Comparison of ENCODE assay signal across 10 cellular contexts in genomic region chr11:44568358-44568705, GRCh38. TPM values are rescaled to one million over a fixed set of nuclear protein-coding genes. Genes with fewer than 3 reads are reported as not detected.
DNase-seq lines count a peak whose midpoint lies in the region; ATAC-seq and TF ChIP-seq lines count a peak whose summit lies in the region.
"Had no signal": no experiment of that assay in that cellular context is flagged by ENCODE, and none has a peak within 500 bp of the region (broad histone marks: within the 10 kb centered on the region; RNA-seq: fewer than 3 reads in every experiment).

No MANE protein-coding gene starts in this region.

- no peaks in the 10 kb centered on the region for H3K36me3 ChIP-seq in OCI-LY7 (ENCODE audit: insufficient read depth, low read length)

- H3K79me2 ChIP-seq in OCI-LY7 (ENCODE audit: insufficient read depth, low read depth, low read length): no peaks in the 10 kb centered on the region

- peak overlapping the region; percentile 51; the same call in 1 of the 2 replicates for H2AFZ ChIP-seq in OCI-LY7 (ENCODE audit: low read length)

- H4K20me1 ChIP-seq in OCI-LY7 (ENCODE audit: insufficient read depth, low read length): no peaks in the 10 kb centered on the region

- BruUV-seq in OCI-LY7 (replicated peaks; lab: Mats Ljungman, UMichigan): no TSS peak

- POLR2A ChIA-PET in OCI-LY7 (lab: Charles Lee): interaction anchor here (1.2 kb wide), 1 partner anchor 41 kb away, joined by 3 read pairs; no protein-coding TSS in a partner anchor

- no peak overlapping the region for H3K27ac ChIP-seq in OCI-LY7 (ENCODE audit: low read depth, low read length, poor library complexity, severe bottlenecking)

- ATAC-seq in effector memory CD8-positive, alpha-beta T cell (replicated peaks): no peak
- ATAC-seq in HG03095 (IDR thresholded peaks at IDR 0.05; ENCODE audit: unreplicated experiment) (no peak), HG03108 (IDR thresholded peaks at IDR 0.05; ENCODE audit: unreplicated experiment) (no peak)

- no peaks in the 10 kb centered on the region for H3K9me3 Mint-ChIP-seq in effector memory CD8-positive, alpha-beta T cell

- H3K36me3 Mint-ChIP-seq in effector memory CD8-positive, alpha-beta T cell (ENCODE audit: insufficient read depth): peaks cover 21% of the 10 kb centered on the region

- H3K27me3 Mint-ChIP-seq in effector memory CD8-positive, alpha-beta T cell: no peaks in the 10 kb centered on the region

- peaks cover 34% of the 10 kb centered on the region for H3K4me1 ChIP-seq in OCI-LY7 (ENCODE audit: insufficient read depth, low read length, poor library complexity, severe bottlenecking)

- CTCF ChIA-PET in OCI-LY7 (lab: Charles Lee; ENCODE audit: unreplicated experiment): no interaction called here

- peak overlapping the region; percentile 86 to 87 for H3K4me3 Mint-ChIP-seq in effector memory CD8-positive, alpha-beta T cell

- peak overlapping the region; percentile 95 to 97 for H3K27ac Mint-ChIP-seq in effector memory CD8-positive, alpha-beta T cell

- peak overlapping the region; percentile 94; the same call in 1 of the 2 replicates for H3K4me3 ChIP-seq in GM08714 (ENCODE audit: low read length)
- no peak overlapping the region for H3K4me3 ChIP-seq in OCI-LY7 (ENCODE audit: low read depth, low read length, poor library complexity, severe bottlenecking)
- H3K4me3 ChIP-seq in skeletal muscle cell (ENCODE audit: low read depth, low read length): peak overlapping the region; percentile 74

- H3K9me2 ChIP-seq in OCI-LY7 (ENCODE audit: insufficient read depth, low read length): no peaks in the 10 kb centered on the region

- no peak for DNase-seq in OCI-LY7 (ENCODE audit: low spot score)
- no peak for DNase-seq in effector memory CD8-positive, alpha-beta T cell
- DNase-seq in skeletal muscle cell (ENCODE audit: low read depth): no peak
- no peak for DNase-seq in DMS 273 treated with DMSO at 0.1 percent for 48 hours (lab: John Stamatoyannopoulos, UW)
- no peak for DNase-seq in GM10266 (ENCODE audit: extremely low spot score)
- DNase-seq: dermis blood vessel endothelial cell, islet precursor cell had no signal

- H3K4me1 Mint-ChIP-seq in effector memory CD8-positive, alpha-beta T cell (ENCODE audit: low read depth in 2 of 2): peaks cover 61 to 65% of the 10 kb centered on the region in 2 donors

- TF ChIP-seq CTCF in OCI-LY7 (conservative IDR thresholded peaks at IDR 0.05; ENCODE audit: low read length) (no peak), GM10266 (IDR thresholded peaks at IDR 0.05; ENCODE audit: control insufficient read depth, insufficient read depth, low read depth, missing control alignments) (no peak)

- peak overlapping the region; percentile 51; the same call in 1 of the 2 replicates for H3K4me2 ChIP-seq in OCI-LY7 (ENCODE audit: low read length)

- no peaks in the 10 kb centered on the region for H3K9me3 ChIP-seq in OCI-LY7 (ENCODE audit: low read length)

- intact Hi-C loops in OCI-LY7 (cut with micrococcal nuclease; ENCODE audit: unreplicated experiment): loop anchor here (10.0 kb wide), 1 partner anchor 516 kb away; no protein-coding TSS in a partner anchor

RNA-seq across cellular contexts. Expression of gene CD82, which starts 2.9 kb away (rescaled TPM):
- 1.2 and 1.8 TPM in 2 replicates for total RNA-seq in OCI-LY7 (2014; rRNA removed; shearing (Covaris generic))
- 3.4 and 6.4 TPM in 2 replicates for total RNA-seq in OCI-LY7 (2022)
